25 cellular contexts compared by ENCODE assay signal in genomic region chr9:89775641-89776040, GRCh38.
"Had no signal": no experiment of that assay in that cellular context is flagged by ENCODE, and none has a peak within 500 bp of the region (broad histone marks: within the 10 kb centered on the region; RNA-seq: fewer than 3 reads in every experiment).

No MANE protein-coding gene starts in this region.

- FAIRE-seq: colon, endometrium, frontal cortex, islet of Langerhans, keratinocyte had no signal

- H3K27ac ChIP-seq: coronary artery, dorsolateral prefrontal cortex, epithelial cell of prostate, esophagus squamous epithelium, foreskin keratinocyte, gastroesophageal sphincter, heart left ventricle, left lung, lower lobe of right lung had no signal

- H3K4me1 ChIP-seq: foreskin keratinocyte, gastroesophageal sphincter, lower lobe of right lung had no signal

- H3K27me3 ChIP-seq: left lung had no signal

- H3K4me3 ChIP-seq: coronary artery, dorsolateral prefrontal cortex, esophagus squamous epithelium, gastroesophageal sphincter, heart left ventricle, left lung, lower lobe of right lung, mucosa of descending colon had no signal

- DNase-seq: dermis blood vessel endothelial cell; effector CD4-positive, alpha-beta T cell; effector memory CD4-positive, alpha-beta T cell; erythroblast; esophagus squamous epithelium; foreskin keratinocyte; heart left ventricle; hippocampal formation; left cardiac atrium; left lung; left ventricle myocardium superior; lower lobe of right lung; mesenchymal stem cell; mucosa of descending colon; naive B cell had no signal

- ATAC-seq: esophagus mucosa, foreskin keratinocyte, gastroesophageal sphincter, heart left ventricle, left cardiac atrium, left lung, left ventricle myocardium superior, lower lobe of right lung, mucosa of descending colon had no signal

- H3K36me3 ChIP-seq: esophagus squamous epithelium, gastroesophageal sphincter, heart left ventricle, left lung, lower lobe of right lung had no signal

- H3K9me3 ChIP-seq: esophagus squamous epithelium, gastroesophageal sphincter, heart left ventricle, left lung, lower lobe of right lung, mucosa of descending colon had no signal
